Comparison of ENCODE assay signal across 20 cellular contexts in the genomic region with DNA sequence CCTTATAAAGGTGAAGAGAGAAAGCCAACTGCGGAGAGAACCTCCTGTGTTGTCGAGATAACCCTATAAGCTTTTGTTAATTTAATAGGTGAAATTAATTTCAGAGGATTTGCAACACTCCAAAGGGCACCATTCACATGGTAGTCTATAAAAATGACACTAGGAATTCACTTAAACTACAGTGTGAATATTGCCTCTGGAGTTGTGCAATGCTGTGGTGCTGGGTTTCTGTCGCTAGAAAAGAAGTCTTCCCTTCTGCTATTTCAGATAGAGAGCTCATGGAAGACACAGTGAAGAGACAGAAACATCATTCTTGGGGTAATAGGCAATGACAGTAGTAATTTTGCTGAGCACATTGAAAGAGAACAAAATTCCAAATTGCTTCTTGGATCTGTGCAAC. TPM values are rescaled to one million over a fixed set of nuclear protein-coding genes. Genes with fewer than 3 reads are reported as not detected.
"Had no signal": no experiment of that assay in that cellular context is flagged by ENCODE, and none has a peak within 500 bp of the region (broad histone marks: within the 10 kb centered on the region; RNA-seq: fewer than 3 reads in every experiment).

No MANE protein-coding gene starts in this region.

- H3K27me3 ChIP-seq: gastrocnemius medialis had no signal

- H3K4me3 ChIP-seq: dorsolateral prefrontal cortex, gastrocnemius medialis, skin epidermis had no signal

- H3K36me3 ChIP-seq: gastrocnemius medialis had no signal

- H3K27ac ChIP-seq: dorsolateral prefrontal cortex, gastrocnemius medialis, skin epidermis had no signal

- H3K9me3 ChIP-seq: gastrocnemius medialis had no signal

- DNase-seq: cortex of kidney; dorsolateral prefrontal cortex; effector CD8-positive, alpha-beta T cell; gastrocnemius medialis; glutamatergic neuron; islet precursor cell; mammary epithelial cell; naive thymus-derived CD4-positive, alpha-beta T cell; nephron progenitor cell; posterior cingulate gyrus; stimulated activated CD4-positive, alpha-beta T cell treated with anti-CD3 and anti-CD28 coated beads, Interleukin-2, amount 100 ng/mL, for 24 hours; stimulated activated naive CD4-positive, alpha-beta T cell; trophoblast cell had no signal

- H3K4me1 ChIP-seq: gastrocnemius medialis had no signal

- ATAC-seq: gastrocnemius medialis; left lobe of liver; naive thymus-derived CD4-positive, alpha-beta T cell; sciatic nerve had no signal

RNA-seq across cellular contexts. Expression of gene PROK2, which starts 28.8 kb away (rescaled TPM):
- total RNA-seq: fibroblast of lung, lower leg skin, mammary epithelial cell, osteoblast, pulmonary artery endothelial cell had no signal
- polyA plus RNA-seq: fibroblast of lung; mammary epithelial cell; naive thymus-derived CD4-positive, alpha-beta T cell had no signal
